1 cellular context compared by ENCODE assay signal in the genomic region with DNA sequence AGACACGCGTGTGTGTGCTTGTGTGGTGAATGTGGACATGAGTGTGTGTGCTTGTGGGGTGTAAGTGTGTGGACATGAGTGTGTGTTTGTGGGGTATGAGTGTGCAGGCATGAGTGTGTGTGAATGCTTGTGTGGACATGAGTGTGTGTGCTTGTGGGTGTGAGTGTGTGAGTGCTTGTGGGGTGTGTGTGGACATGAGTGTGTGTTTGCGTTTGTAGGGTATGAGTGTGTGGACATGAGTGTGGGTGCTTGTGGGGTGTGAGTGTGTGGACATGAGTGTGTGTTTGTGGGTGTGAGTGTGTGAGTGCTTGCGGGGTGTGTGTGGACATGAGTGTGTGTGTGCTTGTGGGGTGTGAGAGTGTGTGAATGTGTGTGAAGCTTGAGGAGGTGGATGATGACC.
TF ChIP-seq lines count a peak whose summit lies in the region.

No MANE protein-coding gene starts in this region.

TF ChIP-seq in K562, 482 proteins besides CTCF, POLR2A, EP300 and RAD21 (continued from another document and continues in another):
- TF ChIP-seq, protein P1, sequence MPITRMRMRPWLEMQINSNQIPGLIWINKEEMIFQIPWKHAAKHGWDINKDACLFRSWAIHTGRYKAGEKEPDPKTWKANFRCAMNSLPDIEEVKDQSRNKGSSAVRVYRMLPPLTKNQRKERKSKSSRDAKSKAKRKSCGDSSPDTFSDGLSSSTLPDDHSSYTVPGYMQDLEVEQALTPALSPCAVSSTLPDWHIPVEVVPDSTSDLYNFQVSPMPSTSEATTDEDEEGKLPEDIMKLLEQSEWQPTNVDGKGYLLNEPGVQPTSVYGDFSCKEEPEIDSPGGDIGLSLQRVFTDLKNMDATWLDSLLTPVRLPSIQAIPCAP (CRISPR knock-in tag; IDR thresholded peaks at IDR 0.05; ENCODE audit: borderline replicate concordance) = no peak
- TF ChIP-seq TGIF2 (CRISPR knock-in tag; IDR thresholded peaks at IDR 0.05) (no peak), BRD9 (IDR thresholded peaks at IDR 0.05; ENCODE audit: low read depth, partially characterized antibody) (no peak), SMAD4 (CRISPR knock-in tag; conservative IDR thresholded peaks at IDR 0.05) (no peak), ASH1L (IDR thresholded peaks at IDR 0.05; ENCODE audit: borderline replicate concordance, low read depth, partially characterized antibody) (no peak), ZNF3 (CRISPR knock-in tag; IDR thresholded peaks at IDR 0.05) (no peak), ESRRA (IDR thresholded peaks at IDR 0.05; ENCODE audit: borderline replicate concordance, low read depth) (no peak), SMARCA5 (IDR thresholded peaks at IDR 0.05) (peak; percentile 87), SIN3B (IDR thresholded peaks at IDR 0.05; ENCODE audit: low read depth) (no peak), KAT7 (CRISPR knock-in tag; IDR thresholded peaks at IDR 0.05; ENCODE audit: borderline replicate concordance) (no peak), DDX20 (tag; IDR thresholded peaks at IDR 0.05; ENCODE audit: low read depth) (no peak), POLR2B (IDR thresholded peaks at IDR 0.05; ENCODE audit: low read depth, partially characterized antibody) (peak; percentile 11), NFRKB (IDR thresholded peaks at IDR 0.05; ENCODE audit: low read depth) (peak; percentile 65), TCF7L2 (IDR thresholded peaks at IDR 0.05; ENCODE audit: low read depth, low read length) (no peak), TBL1XR1 (IDR thresholded peaks at IDR 0.05; ENCODE audit: low read length in 2 of 2) (no peak), CSDE1 (IDR thresholded peaks at IDR 0.05) (no peak)
- TF ChIP-seq, protein P2, sequence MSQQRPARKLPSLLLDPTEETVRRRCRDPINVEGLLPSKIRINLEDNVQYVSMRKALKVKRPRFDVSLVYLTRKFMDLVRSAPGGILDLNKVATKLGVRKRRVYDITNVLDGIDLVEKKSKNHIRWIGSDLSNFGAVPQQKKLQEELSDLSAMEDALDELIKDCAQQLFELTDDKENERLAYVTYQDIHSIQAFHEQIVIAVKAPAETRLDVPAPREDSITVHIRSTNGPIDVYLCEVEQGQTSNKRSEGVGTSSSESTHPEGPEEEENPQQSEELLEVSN (IDR thresholded peaks at IDR 0.05; ENCODE audit: borderline replicate concordance in 1 of 2, extremely low read depth in 1 of 2, insufficient read depth in 1 of 2, insufficient read length in 1 of 2, low read depth in 1 of 2, low read length in 1 of 2, poor library complexity in 1 of 2, severe bottlenecking in 1 of 2) = no peak
- TF ChIP-seq, protein P3, sequence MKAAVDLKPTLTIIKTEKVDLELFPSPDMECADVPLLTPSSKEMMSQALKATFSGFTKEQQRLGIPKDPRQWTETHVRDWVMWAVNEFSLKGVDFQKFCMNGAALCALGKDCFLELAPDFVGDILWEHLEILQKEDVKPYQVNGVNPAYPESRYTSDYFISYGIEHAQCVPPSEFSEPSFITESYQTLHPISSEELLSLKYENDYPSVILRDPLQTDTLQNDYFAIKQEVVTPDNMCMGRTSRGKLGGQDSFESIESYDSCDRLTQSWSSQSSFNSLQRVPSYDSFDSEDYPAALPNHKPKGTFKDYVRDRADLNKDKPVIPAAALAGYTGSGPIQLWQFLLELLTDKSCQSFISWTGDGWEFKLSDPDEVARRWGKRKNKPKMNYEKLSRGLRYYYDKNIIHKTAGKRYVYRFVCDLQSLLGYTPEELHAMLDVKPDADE (conservative IDR thresholded peaks at IDR 0.05; ENCODE audit: control insufficient read depth, low read depth, low read length) = no peak
- TF ChIP-seq, protein P4, sequence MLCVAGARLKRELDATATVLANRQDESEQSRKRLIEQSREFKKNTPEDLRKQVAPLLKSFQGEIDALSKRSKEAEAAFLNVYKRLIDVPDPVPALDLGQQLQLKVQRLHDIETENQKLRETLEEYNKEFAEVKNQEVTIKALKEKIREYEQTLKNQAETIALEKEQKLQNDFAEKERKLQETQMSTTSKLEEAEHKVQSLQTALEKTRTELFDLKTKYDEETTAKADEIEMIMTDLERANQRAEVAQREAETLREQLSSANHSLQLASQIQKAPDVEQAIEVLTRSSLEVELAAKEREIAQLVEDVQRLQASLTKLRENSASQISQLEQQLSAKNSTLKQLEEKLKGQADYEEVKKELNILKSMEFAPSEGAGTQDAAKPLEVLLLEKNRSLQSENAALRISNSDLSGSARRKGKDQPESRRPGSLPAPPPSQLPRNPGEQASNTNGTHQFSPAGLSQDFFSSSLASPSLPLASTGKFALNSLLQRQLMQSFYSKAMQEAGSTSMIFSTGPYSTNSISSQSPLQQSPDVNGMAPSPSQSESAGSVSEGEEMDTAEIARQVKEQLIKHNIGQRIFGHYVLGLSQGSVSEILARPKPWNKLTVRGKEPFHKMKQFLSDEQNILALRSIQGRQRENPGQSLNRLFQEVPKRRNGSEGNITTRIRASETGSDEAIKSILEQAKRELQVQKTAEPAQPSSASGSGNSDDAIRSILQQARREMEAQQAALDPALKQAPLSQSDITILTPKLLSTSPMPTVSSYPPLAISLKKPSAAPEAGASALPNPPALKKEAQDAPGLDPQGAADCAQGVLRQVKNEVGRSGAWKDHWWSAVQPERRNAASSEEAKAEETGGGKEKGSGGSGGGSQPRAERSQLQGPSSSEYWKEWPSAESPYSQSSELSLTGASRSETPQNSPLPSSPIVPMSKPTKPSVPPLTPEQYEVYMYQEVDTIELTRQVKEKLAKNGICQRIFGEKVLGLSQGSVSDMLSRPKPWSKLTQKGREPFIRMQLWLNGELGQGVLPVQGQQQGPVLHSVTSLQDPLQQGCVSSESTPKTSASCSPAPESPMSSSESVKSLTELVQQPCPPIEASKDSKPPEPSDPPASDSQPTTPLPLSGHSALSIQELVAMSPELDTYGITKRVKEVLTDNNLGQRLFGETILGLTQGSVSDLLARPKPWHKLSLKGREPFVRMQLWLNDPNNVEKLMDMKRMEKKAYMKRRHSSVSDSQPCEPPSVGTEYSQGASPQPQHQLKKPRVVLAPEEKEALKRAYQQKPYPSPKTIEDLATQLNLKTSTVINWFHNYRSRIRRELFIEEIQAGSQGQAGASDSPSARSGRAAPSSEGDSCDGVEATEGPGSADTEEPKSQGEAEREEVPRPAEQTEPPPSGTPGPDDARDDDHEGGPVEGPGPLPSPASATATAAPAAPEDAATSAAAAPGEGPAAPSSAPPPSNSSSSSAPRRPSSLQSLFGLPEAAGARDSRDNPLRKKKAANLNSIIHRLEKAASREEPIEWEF (CRISPR knock-in tag; IDR thresholded peaks at IDR 0.05) = no peak
- TF ChIP-seq, protein P5, sequence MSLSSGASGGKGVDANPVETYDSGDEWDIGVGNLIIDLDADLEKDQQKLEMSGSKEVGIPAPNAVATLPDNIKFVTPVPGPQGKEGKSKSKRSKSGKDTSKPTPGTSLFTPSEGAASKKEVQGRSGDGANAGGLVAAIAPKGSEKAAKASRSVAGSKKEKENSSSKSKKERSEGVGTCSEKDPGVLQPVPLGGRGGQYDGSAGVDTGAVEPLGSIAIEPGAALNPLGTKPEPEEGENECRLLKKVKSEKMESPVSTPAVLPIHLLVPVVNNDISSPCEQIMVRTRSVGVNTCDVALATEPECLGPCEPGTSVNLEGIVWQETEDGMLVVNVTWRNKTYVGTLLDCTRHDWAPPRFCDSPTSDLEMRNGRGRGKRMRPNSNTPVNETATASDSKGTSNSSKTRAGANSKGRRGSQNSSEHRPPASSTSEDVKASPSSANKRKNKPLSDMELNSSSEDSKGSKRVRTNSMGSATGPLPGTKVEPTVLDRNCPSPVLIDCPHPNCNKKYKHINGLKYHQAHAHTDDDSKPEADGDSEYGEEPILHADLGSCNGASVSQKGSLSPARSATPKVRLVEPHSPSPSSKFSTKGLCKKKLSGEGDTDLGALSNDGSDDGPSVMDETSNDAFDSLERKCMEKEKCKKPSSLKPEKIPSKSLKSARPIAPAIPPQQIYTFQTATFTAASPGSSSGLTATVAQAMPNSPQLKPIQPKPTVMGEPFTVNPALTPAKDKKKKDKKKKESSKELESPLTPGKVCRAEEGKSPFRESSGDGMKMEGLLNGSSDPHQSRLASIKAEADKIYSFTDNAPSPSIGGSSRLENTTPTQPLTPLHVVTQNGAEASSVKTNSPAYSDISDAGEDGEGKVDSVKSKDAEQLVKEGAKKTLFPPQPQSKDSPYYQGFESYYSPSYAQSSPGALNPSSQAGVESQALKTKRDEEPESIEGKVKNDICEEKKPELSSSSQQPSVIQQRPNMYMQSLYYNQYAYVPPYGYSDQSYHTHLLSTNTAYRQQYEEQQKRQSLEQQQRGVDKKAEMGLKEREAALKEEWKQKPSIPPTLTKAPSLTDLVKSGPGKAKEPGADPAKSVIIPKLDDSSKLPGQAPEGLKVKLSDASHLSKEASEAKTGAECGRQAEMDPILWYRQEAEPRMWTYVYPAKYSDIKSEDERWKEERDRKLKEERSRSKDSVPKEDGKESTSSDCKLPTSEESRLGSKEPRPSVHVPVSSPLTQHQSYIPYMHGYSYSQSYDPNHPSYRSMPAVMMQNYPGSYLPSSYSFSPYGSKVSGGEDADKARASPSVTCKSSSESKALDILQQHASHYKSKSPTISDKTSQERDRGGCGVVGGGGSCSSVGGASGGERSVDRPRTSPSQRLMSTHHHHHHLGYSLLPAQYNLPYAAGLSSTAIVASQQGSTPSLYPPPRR (CRISPR knock-in tag; IDR thresholded peaks at IDR 0.05; ENCODE audit: borderline replicate concordance) = no peak
- TF ChIP-seq, protein P6, sequence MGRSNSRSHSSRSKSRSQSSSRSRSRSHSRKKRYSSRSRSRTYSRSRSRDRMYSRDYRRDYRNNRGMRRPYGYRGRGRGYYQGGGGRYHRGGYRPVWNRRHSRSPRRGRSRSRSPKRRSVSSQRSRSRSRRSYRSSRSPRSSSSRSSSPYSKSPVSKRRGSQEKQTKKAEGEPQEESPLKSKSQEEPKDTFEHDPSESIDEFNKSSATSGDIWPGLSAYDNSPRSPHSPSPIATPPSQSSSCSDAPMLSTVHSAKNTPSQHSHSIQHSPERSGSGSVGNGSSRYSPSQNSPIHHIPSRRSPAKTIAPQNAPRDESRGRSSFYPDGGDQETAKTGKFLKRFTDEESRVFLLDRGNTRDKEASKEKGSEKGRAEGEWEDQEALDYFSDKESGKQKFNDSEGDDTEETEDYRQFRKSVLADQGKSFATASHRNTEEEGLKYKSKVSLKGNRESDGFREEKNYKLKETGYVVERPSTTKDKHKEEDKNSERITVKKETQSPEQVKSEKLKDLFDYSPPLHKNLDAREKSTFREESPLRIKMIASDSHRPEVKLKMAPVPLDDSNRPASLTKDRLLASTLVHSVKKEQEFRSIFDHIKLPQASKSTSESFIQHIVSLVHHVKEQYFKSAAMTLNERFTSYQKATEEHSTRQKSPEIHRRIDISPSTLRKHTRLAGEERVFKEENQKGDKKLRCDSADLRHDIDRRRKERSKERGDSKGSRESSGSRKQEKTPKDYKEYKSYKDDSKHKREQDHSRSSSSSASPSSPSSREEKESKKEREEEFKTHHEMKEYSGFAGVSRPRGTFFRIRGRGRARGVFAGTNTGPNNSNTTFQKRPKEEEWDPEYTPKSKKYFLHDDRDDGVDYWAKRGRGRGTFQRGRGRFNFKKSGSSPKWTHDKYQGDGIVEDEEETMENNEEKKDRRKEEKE (IDR thresholded peaks at IDR 0.05; ENCODE audit: borderline replicate concordance in 1 of 2, control insufficient read depth in 1 of 2, low read depth in 2 of 2, low read length in 1 of 2) = 0 out of 4 replicates have a peak, but pooled peaks of 1 of the 2 experiments have one; percentile 25
- TF ChIP-seq, protein P7, sequence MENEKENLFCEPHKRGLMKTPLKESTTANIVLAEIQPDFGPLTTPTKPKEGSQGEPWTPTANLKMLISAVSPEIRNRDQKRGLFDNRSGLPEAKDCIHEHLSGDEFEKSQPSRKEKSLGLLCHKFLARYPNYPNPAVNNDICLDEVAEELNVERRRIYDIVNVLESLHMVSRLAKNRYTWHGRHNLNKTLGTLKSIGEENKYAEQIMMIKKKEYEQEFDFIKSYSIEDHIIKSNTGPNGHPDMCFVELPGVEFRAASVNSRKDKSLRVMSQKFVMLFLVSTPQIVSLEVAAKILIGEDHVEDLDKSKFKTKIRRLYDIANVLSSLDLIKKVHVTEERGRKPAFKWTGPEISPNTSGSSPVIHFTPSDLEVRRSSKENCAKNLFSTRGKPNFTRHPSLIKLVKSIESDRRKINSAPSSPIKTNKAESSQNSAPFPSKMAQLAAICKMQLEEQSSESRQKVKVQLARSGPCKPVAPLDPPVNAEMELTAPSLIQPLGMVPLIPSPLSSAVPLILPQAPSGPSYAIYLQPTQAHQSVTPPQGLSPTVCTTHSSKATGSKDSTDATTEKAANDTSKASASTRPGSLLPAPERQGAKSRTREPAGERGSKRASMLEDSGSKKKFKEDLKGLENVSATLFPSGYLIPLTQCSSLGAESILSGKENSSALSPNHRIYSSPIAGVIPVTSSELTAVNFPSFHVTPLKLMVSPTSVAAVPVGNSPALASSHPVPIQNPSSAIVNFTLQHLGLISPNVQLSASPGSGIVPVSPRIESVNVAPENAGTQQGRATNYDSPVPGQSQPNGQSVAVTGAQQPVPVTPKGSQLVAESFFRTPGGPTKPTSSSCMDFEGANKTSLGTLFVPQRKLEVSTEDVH (IDR thresholded peaks at IDR 0.05; ENCODE audit: low read depth, partially characterized antibody) = no peak
- TF ChIP-seq, protein P8, sequence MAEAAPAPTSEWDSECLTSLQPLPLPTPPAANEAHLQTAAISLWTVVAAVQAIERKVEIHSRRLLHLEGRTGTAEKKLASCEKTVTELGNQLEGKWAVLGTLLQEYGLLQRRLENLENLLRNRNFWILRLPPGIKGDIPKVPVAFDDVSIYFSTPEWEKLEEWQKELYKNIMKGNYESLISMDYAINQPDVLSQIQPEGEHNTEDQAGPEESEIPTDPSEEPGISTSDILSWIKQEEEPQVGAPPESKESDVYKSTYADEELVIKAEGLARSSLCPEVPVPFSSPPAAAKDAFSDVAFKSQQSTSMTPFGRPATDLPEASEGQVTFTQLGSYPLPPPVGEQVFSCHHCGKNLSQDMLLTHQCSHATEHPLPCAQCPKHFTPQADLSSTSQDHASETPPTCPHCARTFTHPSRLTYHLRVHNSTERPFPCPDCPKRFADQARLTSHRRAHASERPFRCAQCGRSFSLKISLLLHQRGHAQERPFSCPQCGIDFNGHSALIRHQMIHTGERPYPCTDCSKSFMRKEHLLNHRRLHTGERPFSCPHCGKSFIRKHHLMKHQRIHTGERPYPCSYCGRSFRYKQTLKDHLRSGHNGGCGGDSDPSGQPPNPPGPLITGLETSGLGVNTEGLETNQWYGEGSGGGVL (CRISPR knock-in tag; IDR thresholded peaks at IDR 0.05) = no peak
- TF ChIP-seq, protein P9, sequence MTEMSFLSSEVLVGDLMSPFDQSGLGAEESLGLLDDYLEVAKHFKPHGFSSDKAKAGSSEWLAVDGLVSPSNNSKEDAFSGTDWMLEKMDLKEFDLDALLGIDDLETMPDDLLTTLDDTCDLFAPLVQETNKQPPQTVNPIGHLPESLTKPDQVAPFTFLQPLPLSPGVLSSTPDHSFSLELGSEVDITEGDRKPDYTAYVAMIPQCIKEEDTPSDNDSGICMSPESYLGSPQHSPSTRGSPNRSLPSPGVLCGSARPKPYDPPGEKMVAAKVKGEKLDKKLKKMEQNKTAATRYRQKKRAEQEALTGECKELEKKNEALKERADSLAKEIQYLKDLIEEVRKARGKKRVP (CRISPR knock-in tag; IDR thresholded peaks at IDR 0.05) = no peak
